ENCODE assay signal across 10 cellular contexts in genomic region chr7:115340828-115341227, GRCh38.
DNase-seq lines count a peak whose midpoint lies in the region; ATAC-seq and TF ChIP-seq lines count a peak whose summit lies in the region.
"Had no signal": no experiment of that assay in that cellular context is flagged by ENCODE, and none has a peak within 500 bp of the region (broad histone marks: within the 10 kb centered on the region; RNA-seq: fewer than 3 reads in every experiment).

No MANE protein-coding gene starts in this region.

- no peak overlapping the region for H3K4me3 Mint-ChIP-seq in activated T-cell treated with anti-CD3 and anti-CD28 coated beads, Interleukin-2, amount 50 U/mL, for 72 hours
- H3K4me3 Mint-ChIP-seq in activated T-cell treated with anti-CD3 and anti-CD28 coated beads, Interleukin-2, amount 50 U/mL, for 24 hours, result no peak overlapping the region
- no peak overlapping the region for H3K4me3 Mint-ChIP-seq in chondrocyte (ENCODE audit: unreplicated experiment)
- H3K4me3 Mint-ChIP-seq in stimulated activated effector memory CD8-positive, alpha-beta T cell treated with anti-CD3 and anti-CD28 coated beads, Interleukin-12 subunit alpha, Interleukin-12 subunit beta, amount 100 ng/mL, for 72 hours, result no peak overlapping the region
- H3K4me3 Mint-ChIP-seq: immature natural killer cell had no signal

- no peaks in the 10 kb centered on the region for H3K9me3 Mint-ChIP-seq in activated T-cell treated with anti-CD3 and anti-CD28 coated beads, Interleukin-2, amount 50 U/mL, for 72 hours
- H3K9me3 Mint-ChIP-seq in activated T-cell treated with anti-CD3 and anti-CD28 coated beads, Interleukin-2, amount 50 U/mL, for 24 hours, result no peaks in the 10 kb centered on the region
- H3K9me3 Mint-ChIP-seq in chondrocyte (ENCODE audit: low read depth), result no peaks in the 10 kb centered on the region
- no peaks in the 10 kb centered on the region for H3K9me3 Mint-ChIP-seq in stimulated activated effector memory CD8-positive, alpha-beta T cell treated with anti-CD3 and anti-CD28 coated beads, Interleukin-12 subunit alpha, Interleukin-12 subunit beta, amount 100 ng/mL, for 72 hours
- H3K9me3 Mint-ChIP-seq: immature natural killer cell had no signal

- TF ChIP-seq CTCF in chondrocyte (IDR thresholded peaks at IDR 0.05) (peak; percentile 46), GM13977 (IDR thresholded peaks at IDR 0.05; ENCODE audit: extremely low read depth, insufficient read depth, missing control alignments) (no peak)

- no peak for DNase-seq in activated T-cell treated with anti-CD3 and anti-CD28 coated beads, Interleukin-2, amount 50 U/mL, for 72 hours
- no peak for DNase-seq in activated T-cell treated with anti-CD3 and anti-CD28 coated beads, Interleukin-2, amount 50 U/mL, for 24 hours
- DNase-seq in HS-5 (ENCODE audit: low read depth), result peak; percentile 63
- no peak for DNase-seq in chondrocyte (ENCODE audit: low spot score)
- DNase-seq in stimulated activated effector memory CD8-positive, alpha-beta T cell treated with anti-CD3 and anti-CD28 coated beads, Interleukin-12 subunit alpha, Interleukin-12 subunit beta, amount 100 ng/mL, for 72 hours (ENCODE audit: low spot score in 2 of 2), result no peak
- DNase-seq in NCI-H1436 (lab: John Stamatoyannopoulos, UW), result no peak
- no peak for DNase-seq in NCI-H1417 treated with DMSO at 0.1 percent for 48 hours (lab: John Stamatoyannopoulos, UW)
- DNase-seq in GM13977 (ENCODE audit: low spot score), result no peak
- DNase-seq: immature natural killer cell; stimulated activated CD4-positive, alpha-beta T cell treated with anti-CD3 and anti-CD28 coated beads, Interleukin-1b, Interleukin-23, amount 100 ng/mL, for 48 hours had no signal

- H3K4me1 Mint-ChIP-seq in activated T-cell treated with anti-CD3 and anti-CD28 coated beads, Interleukin-2, amount 50 U/mL, for 72 hours (ENCODE audit: low read depth), result peaks cover 6% of the 10 kb centered on the region
- peaks cover 8% of the 10 kb centered on the region for H3K4me1 Mint-ChIP-seq in activated T-cell treated with anti-CD3 and anti-CD28 coated beads, Interleukin-2, amount 50 U/mL, for 24 hours (ENCODE audit: low read depth)
- H3K4me1 Mint-ChIP-seq in chondrocyte (ENCODE audit: low read depth), result no peaks in the 10 kb centered on the region
- no peaks in the 10 kb centered on the region for H3K4me1 Mint-ChIP-seq in stimulated activated effector memory CD8-positive, alpha-beta T cell treated with anti-CD3 and anti-CD28 coated beads, Interleukin-12 subunit alpha, Interleukin-12 subunit beta, amount 100 ng/mL, for 72 hours
- H3K4me1 Mint-ChIP-seq: immature natural killer cell had no signal

- H3K27ac Mint-ChIP-seq in activated T-cell treated with anti-CD3 and anti-CD28 coated beads, Interleukin-2, amount 50 U/mL, for 72 hours, result no peak overlapping the region
- no peak overlapping the region for H3K27ac Mint-ChIP-seq in activated T-cell treated with anti-CD3 and anti-CD28 coated beads, Interleukin-2, amount 50 U/mL, for 24 hours
- H3K27ac Mint-ChIP-seq in chondrocyte (ENCODE audit: unreplicated experiment), result no peak overlapping the region
- no peak overlapping the region for H3K27ac Mint-ChIP-seq in stimulated activated effector memory CD8-positive, alpha-beta T cell treated with anti-CD3 and anti-CD28 coated beads, Interleukin-12 subunit alpha, Interleukin-12 subunit beta, amount 100 ng/mL, for 72 hours
- H3K27ac Mint-ChIP-seq: immature natural killer cell had no signal

- in situ Hi-C loops in GM13977 (cut with MboI; ENCODE audit: low pct_unique_long_range_greater_than_20kb, low sequenced_read_pairs, unreplicated experiment), result no loop called here

- no peaks in the 10 kb centered on the region for H3K36me3 Mint-ChIP-seq in activated T-cell treated with anti-CD3 and anti-CD28 coated beads, Interleukin-2, amount 50 U/mL, for 72 hours (ENCODE audit: insufficient read depth in 2 of 2)
- no peaks in the 10 kb centered on the region for H3K36me3 Mint-ChIP-seq in activated T-cell treated with anti-CD3 and anti-CD28 coated beads, Interleukin-2, amount 50 U/mL, for 24 hours (ENCODE audit: low read depth)
- H3K36me3 Mint-ChIP-seq in chondrocyte (ENCODE audit: low read depth), result no peaks in the 10 kb centered on the region
- no peaks in the 10 kb centered on the region for H3K36me3 Mint-ChIP-seq in stimulated activated effector memory CD8-positive, alpha-beta T cell treated with anti-CD3 and anti-CD28 coated beads, Interleukin-12 subunit alpha, Interleukin-12 subunit beta, amount 100 ng/mL, for 72 hours
- H3K36me3 Mint-ChIP-seq: immature natural killer cell had no signal

- peaks cover 20% of the 10 kb centered on the region for H3K27me3 Mint-ChIP-seq in activated T-cell treated with anti-CD3 and anti-CD28 coated beads, Interleukin-2, amount 50 U/mL, for 72 hours (ENCODE audit: low read depth)
- no peaks in the 10 kb centered on the region for H3K27me3 Mint-ChIP-seq in activated T-cell treated with anti-CD3 and anti-CD28 coated beads, Interleukin-2, amount 50 U/mL, for 24 hours
- no peaks in the 10 kb centered on the region for H3K27me3 Mint-ChIP-seq in chondrocyte (ENCODE audit: low read depth)

- ATAC-seq in activated T-cell treated with anti-CD3 and anti-CD28 coated beads, Interleukin-2, amount 50 U/mL, for 72 hours (replicated peaks in 1 of 2), result peak; percentile 37 to 61
- ATAC-seq in stimulated activated effector memory CD8-positive, alpha-beta T cell treated with anti-CD3 and anti-CD28 coated beads, Interleukin-12 subunit alpha, Interleukin-12 subunit beta, amount 100 ng/mL, for 72 hours, result peak; percentile 78
